In the genomic region with DNA sequence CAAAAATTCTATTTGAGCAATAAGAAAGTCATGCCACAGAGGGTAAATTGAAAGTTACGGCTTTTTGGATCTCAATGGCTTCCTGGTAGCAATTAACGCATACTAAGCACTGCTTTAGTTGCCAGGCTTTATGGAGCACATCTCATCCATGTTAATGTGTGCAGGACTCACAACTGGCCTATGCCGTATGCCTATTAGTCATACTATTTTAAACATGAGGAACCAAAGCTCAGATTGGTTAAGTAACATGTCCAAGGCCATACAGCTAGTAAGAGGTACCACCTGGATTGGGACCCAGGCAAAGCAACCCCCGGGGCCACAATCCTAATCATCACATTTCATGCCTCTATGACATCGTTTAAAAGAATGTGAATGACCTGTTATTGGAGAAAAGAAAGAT, we compare ENCODE assay signal across 25 cellular contexts. TPM values are rescaled to one million over a fixed set of nuclear protein-coding genes. Genes with fewer than 3 reads are reported as not detected.
"Had no signal": no experiment of that assay in that cellular context is flagged by ENCODE, and none has a peak within 500 bp of the region (broad histone marks: within the 10 kb centered on the region; RNA-seq: fewer than 3 reads in every experiment).

No MANE protein-coding gene starts in this region.

- H3K27me3 ChIP-seq: dorsolateral prefrontal cortex, esophagus muscularis mucosa, pancreas, right atrium auricular region, suprapubic skin, transverse colon had no signal

- H3K4me1 ChIP-seq: right atrium auricular region, suprapubic skin had no signal

- DNase-seq: dorsolateral prefrontal cortex; effector CD4-positive, alpha-beta T cell; foreskin melanocyte; kidney; left cardiac atrium; left ventricle myocardium superior; lower lobe of right lung; natural killer cell; pancreas; stimulated activated CD4-positive, alpha-beta T cell treated with anti-CD3 and anti-CD28 coated beads, Interleukin-12 subunit alpha, Interleukin-12 subunit beta, amount 100 ng/mL, for 4 hours; stimulated activated CD4-positive, alpha-beta T cell treated with anti-CD3 and anti-CD28 coated beads, Interleukin-1b, Interleukin-23, amount 100 ng/mL, for 48 hours; stimulated activated CD4-positive, alpha-beta T cell treated with anti-CD3 and anti-CD28 coated beads, Interleukin-4, amount 100 ng/mL, for 1 hour; stimulated activated CD8-positive, alpha-beta memory T cell treated with anti-CD3 and anti-CD28 coated beads, Interleukin-4, amount 100 ng/mL, for 48 hours; stimulated activated naive CD4-positive, alpha-beta T cell; stimulated activated naive CD8-positive, alpha-beta T cell treated with anti-CD3 and anti-CD28 coated beads, Interleukin-15, amount 100 ng/mL, for 72 hours; transverse colon had no signal

- H3K36me3 ChIP-seq: esophagus muscularis mucosa, lower lobe of right lung, pancreas, right atrium auricular region, transverse colon had no signal

- FAIRE-seq: colon, kidney, pancreas had no signal

- H3K9me3 ChIP-seq: esophagus muscularis mucosa, lower lobe of right lung, pancreas, right atrium auricular region, suprapubic skin, transverse colon had no signal

- H3K27ac ChIP-seq: dorsolateral prefrontal cortex, lower lobe of right lung, right atrium auricular region, suprapubic skin, transverse colon had no signal

- H3K4me3 ChIP-seq: dorsolateral prefrontal cortex, esophagus muscularis mucosa, lower lobe of right lung, pancreas, right atrium auricular region, smooth muscle cell, suprapubic skin, transverse colon had no signal

- H3K4me2 ChIP-seq: smooth muscle cell had no signal

- ATAC-seq: left cardiac atrium; left ventricle myocardium superior; lower lobe of right lung; natural killer cell; sciatic nerve; stimulated activated naive CD8-positive, alpha-beta T cell treated with anti-CD3 and anti-CD28 coated beads, Interleukin-15, amount 100 ng/mL, for 72 hours had no signal

RNA-seq across cellular contexts. Expression of gene DAPP1, which starts 17.1 kb away (rescaled TPM):
- total RNA-seq: fibroblast of lung, pulmonary artery endothelial cell had no signal
- polyA plus RNA-seq: fibroblast of lung, neural cell had no signal
